In the genomic region with DNA sequence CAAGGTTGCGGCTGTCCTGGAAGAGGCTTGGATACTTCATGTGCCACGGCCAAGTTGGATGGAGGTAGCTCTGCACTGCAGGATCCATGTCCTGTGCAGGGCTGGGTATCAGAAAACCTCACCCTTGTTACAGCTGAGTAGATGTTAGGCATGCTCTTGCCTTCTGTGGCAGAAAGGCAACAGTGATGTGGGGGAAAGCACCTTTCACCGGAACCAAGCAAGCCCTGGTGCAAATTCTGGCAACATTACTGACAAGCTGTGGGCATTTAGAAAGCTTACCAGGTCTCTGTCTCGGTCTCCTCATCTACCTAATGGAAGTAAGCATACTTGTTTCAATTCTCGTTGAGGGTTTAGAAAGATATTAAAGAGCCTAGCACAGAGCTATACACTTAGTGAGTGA, we compare ENCODE assay signal across 26 cellular contexts. TPM values are rescaled to one million over a fixed set of nuclear protein-coding genes. Genes with fewer than 3 reads are reported as not detected.
"Had no signal": no experiment of that assay in that cellular context is flagged by ENCODE, and none has a peak within 500 bp of the region (broad histone marks: within the 10 kb centered on the region; RNA-seq: fewer than 3 reads in every experiment).

No MANE protein-coding gene starts in this region.

- ATAC-seq: activated CD4-positive, alpha-beta T cell treated with anti-CD3 and anti-CD28 coated beads for 36 hours had no signal

- H3K27ac ChIP-seq: breast epithelium, KMS-11, WERI-Rb-1 had no signal

- H3K9me3 ChIP-seq: breast epithelium had no signal

- H3K27me3 ChIP-seq: breast epithelium had no signal

- H3K9ac ChIP-seq: KMS-11 had no signal

- H3K4me1 ChIP-seq: breast epithelium had no signal

- H3K36me3 ChIP-seq: breast epithelium had no signal

- H3K4me3 ChIP-seq: breast epithelium had no signal

- DNase-seq: activated CD4-positive, alpha-beta memory T cell treated with anti-CD3 and anti-CD28 coated beads, Interleukin-2, amount 10 ng/mL, durations not matched to agents 7 days and 5 days; activated CD4-positive, alpha-beta T cell treated with anti-CD3 and anti-CD28 coated beads for 36 hours; activated CD4-positive, alpha-beta T cell treated with anti-CD3 and anti-CD28 coated beads, Interleukin-2, amount 50 U/mL, for 1 hour; activated naive CD4-positive, alpha-beta T cell; activated T-cell treated with anti-CD3 and anti-CD28 coated beads for 4 hours; activated T-cell treated with anti-CD3 and anti-CD28 coated beads, Interleukin-2, amount 50 U/mL, for 48 hours; aorta; central memory CD4-positive, alpha-beta T cell; NCI-H1092 treated with DMSO at 0.1 percent for 48 hours; NCI-H1417 treated with DMSO at 0.1 percent for 48 hours; NCI-H1694; NCI-H2029; NCI-H2107; NCI-H2171 treated with DMSO at 0.1 percent for 48 hours; NCI-H510A treated with DMSO at 0.1 percent for 48 hours; NCI-H69; SIG-M5; WERI-Rb-1 had no signal

RNA-seq across cellular contexts. Expression of a gene that starts 43.1 kb away (rescaled TPM):
- total RNA-seq: activated CD4-positive, alpha-beta memory T cell treated with anti-CD3 and anti-CD28 coated beads, Interleukin-2, amount 10 ng/mL, durations not matched to agents 7 days and 5 days; activated CD4-positive, alpha-beta T cell treated with anti-CD3 and anti-CD28 coated beads for 36 hours; activated CD8-positive, alpha-beta memory T cell treated with anti-CD3 and anti-CD28 coated beads for 36 hours; activated T-helper 2 cell treated with anti-CD3 and anti-CD28 coated beads, Interferon-gamma antibody, Interleukin-2, Interleukin-4, amounts not matched to agents 10 μg/mL and 5 μg/mL and 100 μg/mL, durations not matched to agents 14 hours and 24 hours and 36 hours; chondrocyte; MCF 10A; RPMI7951; T-helper 2 cell treated with Interferon-gamma antibody and Interleukin-4, amounts not matched to agents 100 ng/mL and 5 ng/mL, for 36 hours had no signal
